In the genomic region with DNA sequence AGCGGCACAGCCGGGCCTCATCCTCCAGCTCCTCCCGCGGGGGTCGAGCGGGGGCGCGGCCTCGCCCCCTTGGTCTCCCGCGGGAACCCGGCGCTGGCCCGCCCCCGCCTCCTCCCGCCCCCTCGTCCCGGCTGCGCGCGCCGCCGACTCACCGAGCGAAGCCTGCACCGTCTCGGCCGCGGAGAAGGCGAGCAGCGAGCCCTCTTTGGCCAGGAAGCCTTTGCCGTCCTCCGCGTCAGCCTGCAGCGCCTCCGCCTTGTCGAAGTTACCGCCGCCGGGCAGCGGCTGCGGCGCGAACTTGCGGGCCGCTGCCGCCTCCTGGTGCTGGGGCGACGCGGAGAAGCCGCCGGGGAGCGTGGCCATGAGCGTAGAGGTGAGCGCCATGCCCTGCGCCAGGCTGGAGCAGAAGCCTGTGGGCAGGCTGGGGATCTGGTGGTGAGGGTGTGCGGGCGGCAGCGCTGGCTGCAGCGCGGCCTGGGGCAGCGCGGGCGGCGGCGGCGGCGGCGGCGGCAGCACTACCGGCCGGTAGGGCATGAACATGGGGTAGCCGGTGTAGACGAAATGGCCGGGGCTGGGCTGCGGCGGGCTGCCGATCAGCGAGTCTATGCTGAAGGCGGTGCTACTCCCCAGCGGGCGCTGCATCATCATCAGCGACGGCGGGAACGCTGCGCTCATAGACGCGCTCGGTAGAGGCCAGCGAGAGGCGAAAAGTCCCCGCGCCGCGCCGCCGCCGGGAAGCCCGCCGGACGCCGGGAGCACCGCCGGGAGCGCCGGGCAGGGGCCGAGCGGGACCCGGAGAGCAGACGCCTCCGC, we compare ENCODE assay signal across 8 cellular contexts. TPM values are rescaled to one million over a fixed set of nuclear protein-coding genes. Genes with fewer than 3 reads are reported as not detected.
A peak's percentile ranks its signal among the peaks of the same experiment; 100 is the strongest.
DNase-seq lines count a peak whose midpoint lies in the region; ATAC-seq and TF ChIP-seq lines count a peak whose summit lies in the region.

No MANE protein-coding gene starts in this region.

- H3K9me3 ChIP-seq in transverse colon = no peaks in the 10 kb centered on the region

- DNase-seq in NCI-H82 (lab: John Stamatoyannopoulos, UW) (peak; percentile 51), NCI-H82 treated with DMSO at 0.1 percent for 48 hours (lab: John Stamatoyannopoulos, UW; ENCODE audit: unreplicated experiment) (no peak), iPS-NIHi7 (ENCODE audit: extremely low spot score) (peak; percentile 38), transverse colon (no peak), superior temporal gyrus (ENCODE audit: extremely low spot score) (no peak), Ammon's horn (ENCODE audit: low spot score) (no peak)

- H3K27ac ChIP-seq in transverse colon = no peak overlapping the region

- H3K27me3 ChIP-seq in transverse colon = peaks cover 100% of the 10 kb centered on the region

- no peak for TF ChIP-seq EP300 in transverse colon (IDR thresholded peaks at IDR 0.05; ENCODE audit: low read depth)

- intact Hi-C loops in transverse colon (cut with DNase I; ENCODE audit: low total_unique reads) = no loop called here

- peaks cover 11 to 73% (median 58%) of the 10 kb centered on the region in 4 donors for H3K4me1 ChIP-seq in transverse colon

- H3K4me3 ChIP-seq in WI38 (ENCODE audit: low read depth, low read length) (peak overlapping the region; percentile 77), transverse colon (peak overlapping the region in 3 of 4 donors; percentile 8 to 42 (median 32))

- in situ Hi-C loops in transverse colon (cut with MboI; ENCODE audit: low pct_ligation_motif_present in 1 of 4, low pct_unique_long_range_greater_than_20kb in 1 of 4, low sequenced_read_pairs in 3 of 4) = no loop called here

- TF ChIP-seq POLR2A in transverse colon (IDR thresholded peaks at IDR 0.05) = no peak

- no peaks in the 10 kb centered on the region for H3K36me3 ChIP-seq in transverse colon

- ATAC-seq in HG02840 (IDR thresholded peaks at IDR 0.05; ENCODE audit: low FRiP score, unreplicated experiment) = no peak

- WGBS in transverse colon (ENCODE audit: low coverage in 1 of 2), 2 donors = 28% methylated on average over 24 of the region's 112 CpGs; no CpG with 5 or more reads in 1 of the 2 donors

- TF ChIP-seq CTCF in WI38 (IDR thresholded peaks at IDR 0.05; ENCODE audit: low read depth, low read length) = no peak
- peak in 1 of 5 experiments; percentile 17 for TF ChIP-seq CTCF in transverse colon (IDR thresholded peaks at IDR 0.05)

RNA-seq across cellular contexts. Expression of gene GBX2, which starts 0.7 kb away (rescaled TPM):
- not detected for total RNA-seq in transverse colon

Comparison
In these comparisons a context has a peak if more than half of its experiments do, and no peak if none do; other contexts are left out.
1. DNase-seq: peak in NCI-H82 (single experiment) and iPS-NIHi7 (single experiment); none in NCI-H82 treated with DMSO at 0.1 percent for 48 hours (single experiment), transverse colon (single experiment), superior temporal gyrus (single experiment) and Ammon's horn (single experiment).